ENCODE assay signal across 9 cellular contexts in genomic region chr20:63554361-63555278, GRCh38.
DNase-seq lines count a peak whose midpoint lies in the region; ATAC-seq, FAIRE-seq and TF ChIP-seq lines count a peak whose summit lies in the region.
"Had no signal": no experiment of that assay in that cellular context is flagged by ENCODE, and none has a peak within 500 bp of the region (broad histone marks: within the 10 kb centered on the region; RNA-seq: fewer than 3 reads in every experiment).

No MANE protein-coding gene starts in this region.

- H3K9me3 Mint-ChIP-seq in activated naive CD8-positive, alpha-beta T cell (ENCODE audit: low read depth): no peaks in the 10 kb centered on the region
- H3K9me3 Mint-ChIP-seq in memory B cell: peaks cover 2% of the 10 kb centered on the region

- H3K9ac ChIP-seq in MM.1S (ENCODE audit: low read length): no peak overlapping the region

- H3K27ac ChIP-seq in MM.1S (ENCODE audit: low read length): no peak overlapping the region
- H3K27ac ChIP-seq: body of pancreas had no signal

- peak overlapping the region; percentile 70 for H3K4me3 Mint-ChIP-seq in activated naive CD8-positive, alpha-beta T cell
- peak overlapping the region; percentile 84 for H3K4me3 Mint-ChIP-seq in memory B cell

- POLR2A ChIA-PET in AG04449 (lab: Yijun Ruan, JAX): interaction anchor here (0.6 kb wide), 1 partner anchor 8 kb away, joined by 3 read pairs; no protein-coding TSS in a partner anchor

- DNase-seq in AG04449 (ENCODE audit: low read depth, low spot score) (no peak), GM18507 (ENCODE audit: extremely low spot score, insufficient read length, low read depth) (no peak), memory B cell (ENCODE audit: low spot score in 2 of 2) (peak; percentile 63 to 77), MM.1S (no peak), NCI-H345 treated with DMSO at 0.1 percent for 48 hours (lab: John Stamatoyannopoulos, UW; ENCODE audit: unreplicated experiment) (no peak)

- ATAC-seq in memory B cell (ENCODE audit: low read depth): peak; percentile 37
- no peak for ATAC-seq in GM19455 (IDR thresholded peaks at IDR 0.05; ENCODE audit: unreplicated experiment)
- no peak for ATAC-seq in GM18517 (IDR thresholded peaks at IDR 0.05; ENCODE audit: unreplicated experiment)

- H3K4me3 ChIP-seq in AG04449 (ENCODE audit: low read depth, low read length): peak overlapping the region; percentile 61
- no peak overlapping the region for H3K4me3 ChIP-seq in MM.1S (ENCODE audit: low read length)

- H4K20me1 ChIP-seq in MM.1S (ENCODE audit: insufficient read depth, low read length): no peaks in the 10 kb centered on the region

- TF ChIP-seq CTCF in AG04449 (IDR thresholded peaks at IDR 0.05; ENCODE audit: insufficient read depth, low read length, missing control alignments) (no peak), MM.1S (IDR thresholded peaks at IDR 0.05; ENCODE audit: low read length) (no peak)

- no peaks in the 10 kb centered on the region for H3K9me3 ChIP-seq in MM.1S (replicated peaks; ENCODE audit: insufficient read depth, low read length)
- H3K9me3 ChIP-seq: body of pancreas had no signal

- H3F3A ChIP-seq in MM.1S (ENCODE audit: insufficient read depth, low read length): no peaks in the 10 kb centered on the region

- H3K4me1 Mint-ChIP-seq in activated naive CD8-positive, alpha-beta T cell (ENCODE audit: low read depth): peaks cover 11% of the 10 kb centered on the region
- H3K4me1 Mint-ChIP-seq in memory B cell: peaks cover 24% of the 10 kb centered on the region

- CTCF ChIA-PET in AG04449 (lab: Yijun Ruan, JAX): interaction anchor here (1.0 to 1.5 kb wide), 2 partner anchors 17 to 18 kb away, joined by 4 to 5 read pairs; partner anchors contain the start of gene PTK6

- H3K79me2 ChIP-seq in MM.1S (ENCODE audit: low read length): no peaks in the 10 kb centered on the region

- no peaks in the 10 kb centered on the region for H3K36me3 ChIP-seq in MM.1S (replicated peaks; ENCODE audit: insufficient read depth, low read length)

- H3K27me3 ChIP-seq in MM.1S (replicated peaks; ENCODE audit: insufficient read depth, low read length): peaks cover 67% of the 10 kb centered on the region
- H3K27me3 ChIP-seq: body of pancreas had no signal

- H3K4me2 ChIP-seq in MM.1S (ENCODE audit: low read depth, low read length): no peak overlapping the region

- H2AFZ ChIP-seq in MM.1S (ENCODE audit: low read length): no peak overlapping the region

- H3K36me3 Mint-ChIP-seq in activated naive CD8-positive, alpha-beta T cell: no peaks in the 10 kb centered on the region
- H3K36me3 Mint-ChIP-seq in memory B cell: peaks cover 2% of the 10 kb centered on the region

- no peak overlapping the region for H3K27ac Mint-ChIP-seq in activated naive CD8-positive, alpha-beta T cell
- H3K27ac Mint-ChIP-seq in memory B cell: peak overlapping the region; percentile 92

- H3K27me3 Mint-ChIP-seq in activated naive CD8-positive, alpha-beta T cell: no peaks in the 10 kb centered on the region
- H3K27me3 Mint-ChIP-seq in memory B cell: peaks cover 4% of the 10 kb centered on the region

- H3K9me2 ChIP-seq in MM.1S (replicated peaks; ENCODE audit: insufficient read depth, low read length): no peaks in the 10 kb centered on the region

- peak; percentile 73 for FAIRE-seq in GM18507 (lab: Jason Lieb, UNC)

- no peaks in the 10 kb centered on the region for H3K4me1 ChIP-seq in MM.1S (ENCODE audit: low read length)

Comparison
In these comparisons a context has a peak if more than half of its experiments do, and no peak if none do; other contexts are left out.
1. DNase-seq: peak in memory B cell (2 of 2); none in AG04449 (single experiment), GM18507 (single experiment), MM.1S (single experiment) and NCI-H345 treated with DMSO at 0.1 percent for 48 hours (single experiment).